In genomic region chr22:29408925-29409324, GRCh38 we compare ENCODE assay signal across 23 cellular contexts. TPM values are rescaled to one million over a fixed set of nuclear protein-coding genes. Genes with fewer than 3 reads are reported as not detected.
DNase-seq lines count a peak whose midpoint lies in the region; FAIRE-seq and TF ChIP-seq lines count a peak whose summit lies in the region.
"Had no signal": no experiment of that assay in that cellular context is flagged by ENCODE, and none has a peak within 500 bp of the region (broad histone marks: within the 10 kb centered on the region; RNA-seq: fewer than 3 reads in every experiment).

No MANE protein-coding gene starts in this region.

- peak; percentile 31 for DNase-seq in CD1c-positive myeloid dendritic cell (ENCODE audit: extremely low spot score)
- peak; percentile 57 for DNase-seq in MV-4-11 (lab: John Stamatoyannopoulos, UW)
- no peak for DNase-seq in OCI-LY7 (ENCODE audit: low spot score)
- no peak for DNase-seq in keratinocyte (ENCODE audit: low read depth, low spot score)
- DNase-seq in NCI-H146 (lab: John Stamatoyannopoulos, UW): no peak
- no peak for DNase-seq in midbrain (lab: John Stamatoyannopoulos, UW)
- DNase-seq in OCI-M1 (lab: John Stamatoyannopoulos, UW): no peak
- no peak for DNase-seq in MM.1S
- DNase-seq: C1 segment of cervical spinal cord, DND-41, GM23248, NCI-H1048, NCI-H2081, NCI-H2171 treated with DMSO at 0.1 percent for 48 hours, NCI-H446 treated with DMSO at 0.1 percent for 48 hours, NCI-H69, Peyer's patch, SW 1271, T-helper 2 cell had no signal

- no TSS peak for BruUV-seq in OCI-LY7 (replicated peaks; lab: Mats Ljungman, UMichigan)

- H3K4me3 ChIP-seq in OCI-LY7 (ENCODE audit: low read depth, low read length, poor library complexity, severe bottlenecking) (peak overlapping the region; percentile 6), keratinocyte (ENCODE audit: control insufficient read depth in 2 of 3, extremely low read depth in 1 of 3, insufficient read depth in 2 of 3, low read depth in 1 of 3, low read length in 3 of 3) (no peak overlapping the region), MM.1S (ENCODE audit: low read length) (no peak overlapping the region)
- H3K4me3 ChIP-seq: GM23248, HAP-1, Peyer's patch had no signal

- peaks cover 33% of the 10 kb centered on the region for H3K4me1 ChIP-seq in OCI-LY7 (ENCODE audit: insufficient read depth, low read length, poor library complexity, severe bottlenecking)
- H3K4me1 ChIP-seq in keratinocyte (ENCODE audit: control insufficient read depth, extremely low read depth, insufficient read depth, low read length): no peaks in the 10 kb centered on the region
- peaks cover 15% of the 10 kb centered on the region for H3K4me1 ChIP-seq in MM.1S (ENCODE audit: low read length)
- H3K4me1 ChIP-seq: HAP-1 had no signal

- peak overlapping the region; percentile 11; the same call in 1 of the 2 replicates for H2AFZ ChIP-seq in OCI-LY7 (ENCODE audit: low read length)
- H2AFZ ChIP-seq in keratinocyte (ENCODE audit: control insufficient read depth, low read length): peak overlapping the region; percentile 12
- H2AFZ ChIP-seq in MM.1S (ENCODE audit: low read length): no peak overlapping the region
- H2AFZ ChIP-seq: GM23248 had no signal

- CTCF ChIA-PET in OCI-LY7 (lab: Charles Lee; ENCODE audit: unreplicated experiment): no interaction called here

- H3K79me2 ChIP-seq in OCI-LY7 (ENCODE audit: insufficient read depth, low read depth, low read length) (no peaks in the 10 kb centered on the region), keratinocyte (ENCODE audit: control insufficient read depth, insufficient read depth, low read length) (no peaks in the 10 kb centered on the region), MM.1S (ENCODE audit: low read length) (no peaks in the 10 kb centered on the region)

- H3K27me3 ChIP-seq in keratinocyte (ENCODE audit: control insufficient read depth, extremely low read depth, insufficient read depth, low read length): no peaks in the 10 kb centered on the region
- no peaks in the 10 kb centered on the region for H3K27me3 ChIP-seq in MM.1S (replicated peaks; ENCODE audit: insufficient read depth, low read length)
- H3K27me3 ChIP-seq: Peyer's patch had no signal

- FAIRE-seq in keratinocyte (lab: Jason Lieb, UNC): no peak
- FAIRE-seq: G401.6, HTR-8/SVneo had no signal

- no peaks in the 10 kb centered on the region for H4K20me1 ChIP-seq in OCI-LY7 (ENCODE audit: insufficient read depth, low read length)
- H4K20me1 ChIP-seq in keratinocyte (ENCODE audit: control insufficient read depth, extremely low read depth, insufficient read depth, low read length): no peaks in the 10 kb centered on the region
- no peaks in the 10 kb centered on the region for H4K20me1 ChIP-seq in MM.1S (ENCODE audit: insufficient read depth, low read length)

- H3K4me2 ChIP-seq in OCI-LY7 (ENCODE audit: low read length): peak overlapping the region; percentile 57
- H3K4me2 ChIP-seq in keratinocyte (ENCODE audit: control insufficient read depth, extremely low read depth, insufficient read depth, low read depth, low read length): no peak overlapping the region
- no peak overlapping the region for H3K4me2 ChIP-seq in MM.1S (ENCODE audit: low read depth, low read length)

- H3K27ac ChIP-seq in OCI-LY7 (ENCODE audit: low read depth, low read length, poor library complexity, severe bottlenecking) (no peak overlapping the region), keratinocyte (ENCODE audit: control insufficient read depth, insufficient read depth, low read length) (no peak overlapping the region), MM.1S (ENCODE audit: low read length) (no peak overlapping the region)
- H3K27ac ChIP-seq: GM23248, Peyer's patch had no signal

- dilution Hi-C loops in keratinocyte (cut with MboI; ENCODE audit: extremely low pct_ligation_motif_present, low sequenced_read_pairs): no loop called here

- intact Hi-C loops in OCI-LY7 (cut with micrococcal nuclease; ENCODE audit: unreplicated experiment): no loop called here

- H3K9me2 ChIP-seq in OCI-LY7 (ENCODE audit: insufficient read depth, low read length) (no peaks in the 10 kb centered on the region), MM.1S (replicated peaks; ENCODE audit: insufficient read depth, low read length) (no peaks in the 10 kb centered on the region)

- H3K9me1 ChIP-seq in keratinocyte (ENCODE audit: control insufficient read depth, extremely low read depth, insufficient read depth, low read length): no peaks in the 10 kb centered on the region

- H3K36me3 ChIP-seq in OCI-LY7 (ENCODE audit: insufficient read depth, low read length) (no peaks in the 10 kb centered on the region), keratinocyte (ENCODE audit: control insufficient read depth in 2 of 2, extremely low read depth in 1 of 2, insufficient read depth in 2 of 2, low read length in 2 of 2) (no peaks in the 10 kb centered on the region), MM.1S (replicated peaks; ENCODE audit: insufficient read depth, low read length) (no peaks in the 10 kb centered on the region)
- H3K36me3 ChIP-seq: HAP-1, Peyer's patch had no signal

- H3K9me3 ChIP-seq in OCI-LY7 (ENCODE audit: low read length): no peaks in the 10 kb centered on the region
- no peaks in the 10 kb centered on the region for H3K9me3 ChIP-seq in keratinocyte (ENCODE audit: control insufficient read depth, low read depth, low read length)
- H3K9me3 ChIP-seq in MM.1S (replicated peaks; ENCODE audit: insufficient read depth, low read length): no peaks in the 10 kb centered on the region
- H3K9me3 ChIP-seq: HAP-1, Peyer's patch had no signal

- H3K9ac ChIP-seq in keratinocyte (ENCODE audit: control insufficient read depth, extremely low read depth, insufficient read depth, low read length) (no peak overlapping the region), MM.1S (ENCODE audit: low read length) (no peak overlapping the region)
- H3K9ac ChIP-seq: GM23248 had no signal

- TF ChIP-seq CTCF in OCI-LY7 (conservative IDR thresholded peaks at IDR 0.05; ENCODE audit: low read length): no peak
- TF ChIP-seq CTCF in keratinocyte (optimal IDR thresholded peaks at IDR 0.05 in 1 of 3, IDR thresholded peaks at IDR 0.05 in 1 of 3, conservative IDR thresholded peaks at IDR 0.05 in 1 of 3; ENCODE audit: extremely low read depth in 1 of 3, insufficient read depth in 2 of 3, low read length in 3 of 3): no peak
- no peak for TF ChIP-seq CTCF in MM.1S (IDR thresholded peaks at IDR 0.05; ENCODE audit: low read length)

- H3F3A ChIP-seq in MM.1S (ENCODE audit: insufficient read depth, low read length): peaks cover 16% of the 10 kb centered on the region

- POLR2A ChIA-PET in OCI-LY7 (lab: Charles Lee): no interaction called here

RNA-seq across cellular contexts. Expression of gene AP1B1, which starts 20.6 kb away (rescaled TPM):
- total RNA-seq in OCI-LY7 (2014; rRNA removed; shearing (Covaris generic)): 84.6 and 111 TPM in 2 replicates
- total RNA-seq in OCI-LY7 (2022): 156 and 162 TPM in 2 replicates
- 45.7 to 83.2 TPM (median 55.3 TPM) in 3 replicates for polyA plus RNA-seq in keratinocyte
- 39.1 TPM for polyA plus RNA-seq in keratinocyte (2011; ENCODE audit: low read depth)
- polyA plus RNA-seq in keratinocyte (2011; cell fraction: cytosol; rRNA removed): 60.1 and 76.2 TPM in 2 replicates
- polyA plus RNA-seq in keratinocyte (2011; cell fraction: nucleus; rRNA removed): 78.4 and 86.2 TPM in 2 replicates
- 27.6 and 80.8 TPM in 2 replicates for polyA plus RNA-seq in keratinocyte (2012; ENCODE audit: low replicate concordance)
- polyA minus RNA-seq in keratinocyte: 151 to 271 TPM (median 173 TPM) in 3 replicates
- polyA minus RNA-seq in keratinocyte (2011; cell fraction: cytosol; rRNA and poly(A)+ RNA removed): 162 TPM
- 91.1 and 106 TPM in 2 replicates for polyA minus RNA-seq in keratinocyte (2011; cell fraction: nucleus; rRNA and poly(A)+ RNA removed)

RNA-seq across cellular contexts. Expression of gene RFPL1, which starts 29.5 kb away (rescaled TPM):
- total RNA-seq in OCI-LY7 (2014; rRNA removed; shearing (Covaris generic)): not detected in 2 replicates
- total RNA-seq in OCI-LY7 (2022): not detected in 2 replicates
- not detected in 3 replicates for polyA plus RNA-seq in keratinocyte
- not detected for polyA plus RNA-seq in keratinocyte (2011; ENCODE audit: low read depth)
- polyA plus RNA-seq in keratinocyte (2011; cell fraction: cytosol; rRNA removed): not detected in 2 replicates
- polyA plus RNA-seq in keratinocyte (2011; cell fraction: nucleus; rRNA removed): not detected in 2 replicates
- polyA plus RNA-seq in keratinocyte (2012; ENCODE audit: low replicate concordance): not detected in 2 replicates
- polyA minus RNA-seq in keratinocyte: not detected in 3 replicates
- polyA minus RNA-seq in keratinocyte (2011; cell fraction: cytosol; rRNA and poly(A)+ RNA removed): not detected
- polyA minus RNA-seq in keratinocyte (2011; cell fraction: nucleus; rRNA and poly(A)+ RNA removed): not detected in 2 replicates
- total RNA-seq: A673, GM23248, Peyer's patch had no signal
- polyA plus RNA-seq: GM23248 had no signal

Comparison
In these comparisons a context has a peak if more than half of its experiments do, and no peak if none do; other contexts are left out.
1. DNase-seq: peak in CD1c-positive myeloid dendritic cell (single experiment) and MV-4-11 (single experiment); none in OCI-LY7 (single experiment), keratinocyte (single experiment), NCI-H146 (single experiment), midbrain (single experiment), OCI-M1 (single experiment) and MM.1S (single experiment).